In the genomic region with DNA sequence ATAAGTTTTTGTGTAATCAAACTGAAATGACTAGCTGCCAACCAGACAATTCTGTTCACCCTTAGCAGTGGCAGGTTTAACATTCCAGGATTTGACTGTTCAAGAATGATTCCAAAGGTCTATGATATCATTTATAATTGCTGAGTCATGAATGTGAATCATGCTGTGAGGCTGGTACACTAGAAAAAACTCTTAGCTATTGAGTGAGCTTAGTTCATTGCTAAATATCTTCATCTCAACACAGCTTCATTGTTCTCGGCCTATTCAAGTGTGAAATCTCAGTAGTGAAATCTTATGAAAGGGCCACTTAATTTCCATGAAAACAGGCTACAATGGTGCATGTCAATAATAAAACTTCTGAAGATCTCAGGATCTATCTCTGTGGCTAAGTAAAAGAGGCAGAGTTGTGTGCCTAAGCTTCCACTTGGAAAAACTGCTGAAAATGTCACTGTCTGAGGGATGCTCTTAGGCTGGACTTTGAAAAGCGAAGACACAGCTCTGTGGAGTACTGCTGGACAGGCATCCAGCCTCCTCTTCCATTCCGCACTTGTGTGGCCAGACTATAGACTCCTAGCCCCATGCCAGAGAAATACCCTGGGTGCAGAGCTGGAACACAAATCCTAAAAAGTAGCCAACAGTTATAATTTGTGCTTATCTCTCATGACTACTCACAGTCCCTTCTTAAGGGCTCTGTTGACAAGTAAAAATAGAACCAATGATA, we compare ENCODE assay signal across 10 cellular contexts. TPM values are rescaled to one million over a fixed set of nuclear protein-coding genes. Genes with fewer than 3 reads are reported as not detected.
DNase-seq lines count a peak whose midpoint lies in the region; ATAC-seq lines count a peak whose summit lies in the region.
"Had no signal": no experiment of that assay in that cellular context is flagged by ENCODE, and none has a peak within 500 bp of the region (broad histone marks: within the 10 kb centered on the region; RNA-seq: fewer than 3 reads in every experiment).

No MANE protein-coding gene starts in this region.

- 72% methylated on average over 3 of the region's 3 CpGs for WGBS in right cardiac atrium

- peaks cover 0 to 9% (median 0%) of the 10 kb centered on the region in 5 donors for H3K36me3 ChIP-seq in subcutaneous abdominal adipose tissue (ENCODE audit: control insufficient read depth in 5 of 5, insufficient read depth in 5 of 5, low read length in 5 of 5)
- H3K36me3 ChIP-seq: thoracic aorta had no signal

- intact Hi-C loops in right cardiac atrium (cut with DNase I) = no loop called here

- DNase-seq in NCI-H2227 treated with DMSO at 0.1 percent for 48 hours (lab: John Stamatoyannopoulos, UW) = peak; percentile 8
- DNase-seq in NCI-H2227 (lab: John Stamatoyannopoulos, UW; ENCODE audit: unreplicated experiment) = no peak
- no peak for DNase-seq in right cardiac atrium
- no peak for DNase-seq in activated CD4-positive, alpha-beta T cell treated with anti-CD3 and anti-CD28 coated beads, Interleukin-2, amount 50 U/mL, for 48 hours
- DNase-seq: T-cell had no signal

- H3K27ac ChIP-seq in angular gyrus (ENCODE audit: low read depth, low read length) = peak overlapping the region; percentile 17
- peak overlapping the region; percentile 67 for H3K27ac ChIP-seq in right cardiac atrium (ENCODE audit: low read length)
- H3K27ac ChIP-seq in subcutaneous abdominal adipose tissue (ENCODE audit: low read depth, low read length) = peak overlapping the region; percentile 82
- H3K27ac ChIP-seq: thoracic aorta had no signal

- no peak overlapping the region for H3K4me3 ChIP-seq in right cardiac atrium (ENCODE audit: low read length)
- no peak overlapping the region for H3K4me3 ChIP-seq in subcutaneous abdominal adipose tissue (ENCODE audit: low read depth in 1 of 5, low read length in 5 of 5)
- H3K4me3 ChIP-seq: thoracic aorta had no signal

- no peaks in the 10 kb centered on the region for H3K9me3 ChIP-seq in right cardiac atrium (ENCODE audit: control insufficient read depth, low read length)
- no peaks in the 10 kb centered on the region for H3K9me3 ChIP-seq in subcutaneous abdominal adipose tissue (ENCODE audit: control insufficient read depth in 5 of 5, low read length in 5 of 5)
- H3K9me3 ChIP-seq: thoracic aorta had no signal

- peak; percentile 70 to 73 for ATAC-seq in right cardiac atrium
- no peak for ATAC-seq in HG03196 (IDR thresholded peaks at IDR 0.05; ENCODE audit: unreplicated experiment)
- ATAC-seq in GM18873 (IDR thresholded peaks at IDR 0.05; ENCODE audit: low FRiP score, unreplicated experiment) = no peak
- ATAC-seq: T-cell had no signal

- H3K27me3 ChIP-seq in right cardiac atrium (ENCODE audit: control insufficient read depth, insufficient read depth) (no peaks in the 10 kb centered on the region), subcutaneous abdominal adipose tissue (ENCODE audit: control insufficient read depth in 5 of 5, insufficient read depth in 4 of 5, low read length in 5 of 5) (no peaks in the 10 kb centered on the region)

- peak overlapping the region in 2 of 5 donors; percentile 3 to 46 for H3K9ac ChIP-seq in subcutaneous abdominal adipose tissue (ENCODE audit: low read length in 5 of 5)

- no peaks in the 10 kb centered on the region for H3K4me1 ChIP-seq in right cardiac atrium (ENCODE audit: control insufficient read depth, insufficient read depth, low read length)
- H3K4me1 ChIP-seq in subcutaneous abdominal adipose tissue (ENCODE audit: control insufficient read depth in 5 of 5, insufficient read depth in 5 of 5, low read length in 5 of 5) = peaks cover 0 to 12% (median 0%) of the 10 kb centered on the region in 5 donors

RNA-seq across cellular contexts. Expression of gene AQP11, which starts 12.8 kb away (rescaled TPM):
- 1 to 10 TPM in 3 of 4 donors, under 1 TPM in 1; 0.64 to 1.6 (median 1.3) TPM for total RNA-seq in right cardiac atrium
- polyA plus RNA-seq in right cardiac atrium = 0.81 TPM
- total RNA-seq: thoracic aorta had no signal

RNA-seq across cellular contexts. Expression of gene CLNS1A, which starts 35.0 kb away (rescaled TPM):
- 10 to 100 TPM; 71.5 to 84.7 (median 73.5) TPM for total RNA-seq in right cardiac atrium
- 69.4 TPM for polyA plus RNA-seq in right cardiac atrium

Comparison
In these comparisons a context has a peak if more than half of its experiments do, and no peak if none do; other contexts are left out.
1. H3K27ac ChIP-seq: peak in every context shown above with its lines; median percentile 82 in subcutaneous abdominal adipose tissue; 67 in right cardiac atrium; 17 in angular gyrus.
2. ATAC-seq: peak in right cardiac atrium (2 of 2); none in HG03196 (single experiment) and GM18873 (single experiment).